Comparison of ENCODE assay signal across 12 cellular contexts in the genomic region with DNA sequence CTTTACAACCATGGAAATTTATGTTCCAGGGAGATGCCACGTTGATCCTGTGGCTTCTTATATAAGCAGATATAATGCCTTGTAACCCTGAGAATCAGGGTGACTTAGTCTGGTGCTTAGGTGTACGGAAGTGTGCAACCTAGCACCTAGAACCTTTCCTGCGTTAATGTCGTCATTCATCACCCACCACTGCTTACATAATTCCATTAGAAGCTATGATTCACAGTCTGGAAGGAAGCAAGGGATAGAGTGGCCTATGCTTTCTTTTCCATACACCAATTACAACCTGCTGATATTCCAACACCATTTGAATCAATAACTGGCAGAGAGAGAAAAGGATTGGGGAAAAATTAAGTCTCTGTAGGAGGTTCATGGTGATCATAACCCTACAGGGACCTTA.
"Had no signal": no experiment of that assay in that cellular context is flagged by ENCODE, and none has a peak within 500 bp of the region (broad histone marks: within the 10 kb centered on the region; RNA-seq: fewer than 3 reads in every experiment).

No MANE protein-coding gene starts in this region.

- H3K4me3 ChIP-seq: stomach, thoracic aorta had no signal

- ATAC-seq: activated naive CD8-positive, alpha-beta T cell treated with anti-CD3 and anti-CD28 coated beads, Interleukin-2, amount 50 U/mL, for 24 hours; natural killer cell had no signal

- DNase-seq: activated B cell treated with CpG ODN at 0.5 μM for 24 hours; activated CD4-positive, alpha-beta T cell treated with anti-CD3 and anti-CD28 coated beads, Interleukin-2, amount 10 ng/mL, durations not matched to agents 24 days and 14 days; activated naive CD4-positive, alpha-beta T cell treated with Interleukin-2 at 50 U/mL for 16 hours; activated naive CD8-positive, alpha-beta T cell treated with anti-CD3 and anti-CD28 coated beads, Interleukin-2, amount 50 U/mL, for 24 hours; central memory CD4-positive, alpha-beta T cell; cortex of kidney; effector memory CD4-positive, alpha-beta T cell; natural killer cell; nucleus accumbens; stimulated activated CD4-positive, alpha-beta T cell treated with anti-CD3 and anti-CD28 coated beads, Interleukin-4, amount 100 ng/mL, for 4 hours; stomach had no signal
